1 cellular context compared by ENCODE assay signal in genomic region chr9:133477992-133478850, GRCh38.
TF ChIP-seq lines count a peak whose summit lies in the region.

No MANE protein-coding gene starts in this region.

TF ChIP-seq in IMR-90, 13 proteins besides CTCF, POLR2A, EP300 and RAD21:
- TF ChIP-seq FOS (IDR thresholded peaks at IDR 0.05; ENCODE audit: low read depth, low read length) (no peak), SMC3 (IDR thresholded peaks at IDR 0.05; ENCODE audit: low read depth, low read length) (no peak), NFE2L2 (IDR thresholded peaks at IDR 0.05; ENCODE audit: low read depth, low read length) (no peak), CEBPB (IDR thresholded peaks at IDR 0.05; ENCODE audit: low read depth, low read length) (no peak), BHLHE40 (IDR thresholded peaks at IDR 0.05; ENCODE audit: low read depth, low read length) (no peak), CHD1 (IDR thresholded peaks at IDR 0.05; ENCODE audit: low read depth, low read length) (no peak), USF2 (IDR thresholded peaks at IDR 0.05; ENCODE audit: low read depth, low read length) (no peak), MAZ (IDR thresholded peaks at IDR 0.05; ENCODE audit: borderline replicate concordance, low read depth, low read length) (no peak), MAFK (IDR thresholded peaks at IDR 0.05; ENCODE audit: low read depth, low read length) (no peak), RCOR1 (IDR thresholded peaks at IDR 0.05; ENCODE audit: insufficient replicate concordance, low read length) (no peak), RFX5 (IDR thresholded peaks at IDR 0.05; ENCODE audit: low read depth, low read length) (no peak), MXI1 (IDR thresholded peaks at IDR 0.05; ENCODE audit: borderline replicate concordance, low read depth, low read length) (no peak), ELK1 (IDR thresholded peaks at IDR 0.05; ENCODE audit: borderline replicate concordance, low read depth, low read length) (no peak)
